In the genomic region with DNA sequence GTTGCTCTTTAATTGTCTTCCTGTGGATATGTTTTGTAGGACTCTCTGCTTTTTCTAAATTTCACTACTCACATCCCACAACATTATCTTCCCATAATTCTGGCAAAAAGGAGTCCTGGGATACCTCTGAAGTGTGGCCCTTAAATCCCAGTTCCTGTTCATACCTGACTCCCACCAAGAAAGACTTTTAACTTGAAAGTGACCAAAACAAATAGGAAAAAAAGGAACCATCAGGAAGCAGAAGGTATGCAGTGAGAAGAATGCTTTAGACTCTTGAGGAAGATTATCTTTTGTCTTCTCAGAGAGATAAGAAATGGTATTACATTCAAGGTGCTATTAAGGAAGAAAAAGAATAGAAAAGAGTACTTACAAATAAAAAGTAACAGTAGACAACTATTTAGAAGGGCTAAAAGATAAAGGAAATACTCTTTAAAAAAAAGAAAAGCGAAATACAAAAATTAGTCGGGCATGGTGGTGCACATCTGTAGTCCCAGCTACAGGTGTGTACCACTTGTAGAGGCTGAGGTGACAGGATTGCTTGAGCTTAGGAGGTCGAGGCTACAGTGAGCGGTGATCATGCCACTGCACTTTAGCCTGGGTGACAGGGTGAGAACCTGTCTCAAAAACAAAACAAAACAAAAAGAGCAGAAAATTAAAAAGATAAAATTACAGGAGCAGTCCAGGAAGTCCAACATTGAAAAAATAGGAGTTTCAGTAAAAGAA, we compare ENCODE assay signal across 18 cellular contexts. TPM values are rescaled to one million over a fixed set of nuclear protein-coding genes. Genes with fewer than 3 reads are reported as not detected.
DNase-seq lines count a peak whose midpoint lies in the region; ATAC-seq, FAIRE-seq and TF ChIP-seq lines count a peak whose summit lies in the region.
"Had no signal": no experiment of that assay in that cellular context is flagged by ENCODE, and none has a peak within 500 bp of the region (broad histone marks: within the 10 kb centered on the region; RNA-seq: fewer than 3 reads in every experiment).

No MANE protein-coding gene starts in this region.

- H3K4me1 ChIP-seq in mammary epithelial cell (ENCODE audit: insufficient read depth, low read length) = peaks cover 14% of the 10 kb centered on the region

- no peaks in the 10 kb centered on the region for H3K36me3 ChIP-seq in mammary epithelial cell (ENCODE audit: insufficient read depth, low read length)

- no peak overlapping the region for H2AFZ ChIP-seq in mammary epithelial cell (ENCODE audit: low read depth, low read length)

- DNase-seq in MCF 10A (ENCODE audit: unreplicated experiment) (no peak), mammary epithelial cell (no peak), WTC11 (ENCODE audit: low spot score) (no peak), endothelial cell (ENCODE audit: low spot score) (no peak), substantia nigra (lab: John Stamatoyannopoulos, UW) (no peak), NCI-H345 (lab: John Stamatoyannopoulos, UW) (no peak), D721Med (ENCODE audit: insufficient read length, low spot score) (no peak), RKO (ENCODE audit: low spot score) (no peak)
- DNase-seq: AML-193; CD4-positive, alpha-beta T cell; DND-41; GF-D8; Kasumi-1; NCI-H187 treated with DMSO at 0.1 percent for 48 hours; NCI-H446 treated with DMSO at 0.1 percent for 48 hours; SHP77 treated with DMSO at 0.1 percent for 48 hours had no signal

- CTCF ChIA-PET in MCF 10A (lab: Yijun Ruan, JAX) = interaction anchor here (0.6 to 1.5 kb wide), 3 partner anchors 36 to 201 kb away, joined by 3 to 5 read pairs (median 4); partner anchors contain the start of genes HTD2 and RPP14
- CTCF ChIA-PET in mammary epithelial cell (lab: Charles Lee; ENCODE audit: low non-redundant PET) = no interaction called here
- CTCF ChIA-PET in WTC11 (lab: Charles Lee) = interaction anchor here (1.0 to 1.6 kb wide), 2 partner anchors 33 to 202 kb away, joined by 3 to 4 read pairs; no protein-coding TSS in a partner anchor

- H3K27ac ChIP-seq in mammary epithelial cell (ENCODE audit: insufficient read depth, low read depth, low read length) (no peak overlapping the region), substantia nigra (ENCODE audit: low read depth, low read length, poor library complexity, severe bottlenecking) (peak overlapping the region; percentile 19)

- H3K27me3 Mint-ChIP-seq in MCF 10A (ENCODE audit: insufficient read depth, unreplicated experiment) (no peaks in the 10 kb centered on the region), WTC11 (ENCODE audit: low read depth) (no peaks in the 10 kb centered on the region), endothelial cell (ENCODE audit: unreplicated experiment) (no peaks in the 10 kb centered on the region)
- H3K27me3 Mint-ChIP-seq: CD4-positive, alpha-beta T cell had no signal

- ATAC-seq in WTC11 = peak; percentile 48; the same call in 1 of the 2 replicates

- 84% methylated on average over 4 of the region's 4 CpGs for WGBS in mammary epithelial cell (ENCODE audit: low coverage, missing lambda C conversion rate)

- in situ Hi-C loops in mammary epithelial cell (cut with MboI; ENCODE audit: low sequenced_read_pairs in 2 of 2) = no loop called here

- H3K9ac ChIP-seq in mammary epithelial cell (ENCODE audit: insufficient read depth, low read length) = no peak overlapping the region

- H3K4me3 Mint-ChIP-seq in MCF 10A (ENCODE audit: unreplicated experiment) (no peak overlapping the region), WTC11 (no peak overlapping the region), endothelial cell (ENCODE audit: unreplicated experiment) (no peak overlapping the region)
- H3K4me3 Mint-ChIP-seq: CD4-positive, alpha-beta T cell had no signal

- BruUV-seq in MCF 10A (replicated peaks; lab: Mats Ljungman, UMichigan) (no TSS peak), mammary epithelial cell (replicated peaks; lab: Mats Ljungman, UMichigan) (no TSS peak)

- no peak overlapping the region for H3K4me3 ChIP-seq in mammary epithelial cell (replicated peaks in 1 of 3; ENCODE audit: insufficient read depth in 1 of 3, low read depth in 2 of 3, low read length in 3 of 3)

- H3K9me3 ChIP-seq in mammary epithelial cell (replicated peaks; ENCODE audit: insufficient read depth, low read length) = no peaks in the 10 kb centered on the region

- H4K20me1 ChIP-seq in mammary epithelial cell (ENCODE audit: insufficient read depth, low read length) = no peaks in the 10 kb centered on the region

- H3K4me2 ChIP-seq in mammary epithelial cell (ENCODE audit: insufficient read depth, low read depth, low read length) = no peak overlapping the region

- POLR2A ChIA-PET in MCF 10A (lab: Yijun Ruan, JAX) = no interaction called here
- POLR2A ChIA-PET in WTC11 (lab: Charles Lee) = no interaction called here

- no peak for TF ChIP-seq CTCF in MCF 10A (IDR thresholded peaks at IDR 0.05; ENCODE audit: unreplicated experiment)
- no peak for TF ChIP-seq CTCF in mammary epithelial cell (conservative IDR thresholded peaks at IDR 0.05 in 1 of 2, IDR thresholded peaks at IDR 0.05 in 1 of 2; ENCODE audit: extremely low read depth in 1 of 2, insufficient read depth in 1 of 2, low read depth in 1 of 2, low read length in 2 of 2)
- TF ChIP-seq CTCF in WTC11 (IDR thresholded peaks at IDR 0.05) = no peak
- no peak for TF ChIP-seq CTCF in endothelial cell (IDR thresholded peaks at IDR 0.05; ENCODE audit: unreplicated experiment)
- TF ChIP-seq CTCF in D721Med (IDR thresholded peaks at IDR 0.05; ENCODE audit: insufficient read depth, missing control alignments) = no peak

- H3K27ac Mint-ChIP-seq in MCF 10A (ENCODE audit: low read depth, unreplicated experiment) (peak overlapping the region; percentile 13), WTC11 (no peak overlapping the region), endothelial cell (ENCODE audit: unreplicated experiment) (peak overlapping the region; percentile 88)
- H3K27ac Mint-ChIP-seq: CD4-positive, alpha-beta T cell had no signal

- H3K36me3 Mint-ChIP-seq in MCF 10A (ENCODE audit: insufficient read depth, unreplicated experiment) = peaks cover 26% of the 10 kb centered on the region
- no peaks in the 10 kb centered on the region for H3K36me3 Mint-ChIP-seq in WTC11
- peaks cover under 1% of the 10 kb centered on the region for H3K36me3 Mint-ChIP-seq in endothelial cell (ENCODE audit: low read depth, unreplicated experiment)

- H3K27me3 ChIP-seq in mammary epithelial cell (ENCODE audit: insufficient read depth, low read length) = no peaks in the 10 kb centered on the region

- H3K4me1 Mint-ChIP-seq in MCF 10A (ENCODE audit: insufficient read depth, unreplicated experiment) = peaks cover 14% of the 10 kb centered on the region
- H3K4me1 Mint-ChIP-seq in WTC11 = peaks cover 11% of the 10 kb centered on the region
- H3K4me1 Mint-ChIP-seq in endothelial cell (ENCODE audit: unreplicated experiment) = peaks cover 21% of the 10 kb centered on the region

- dilution Hi-C loops in mammary epithelial cell (cut with HindIII; ENCODE audit: low sequenced_read_pairs) = loop anchor here (5.0 kb wide), 1 partner anchor 42 kb away; no protein-coding TSS in a partner anchor

- intact Hi-C loops in MCF 10A (cut with micrococcal nuclease) = no loop called here
- intact Hi-C loops in mammary epithelial cell (cut with micrococcal nuclease) = no loop called here

- no peaks in the 10 kb centered on the region for H3K79me2 ChIP-seq in mammary epithelial cell (ENCODE audit: insufficient read depth, low read length)

- no peaks in the 10 kb centered on the region for H3K9me3 Mint-ChIP-seq in MCF 10A (ENCODE audit: unreplicated experiment)
- H3K9me3 Mint-ChIP-seq in WTC11 = no peaks in the 10 kb centered on the region
- H3K9me3 Mint-ChIP-seq in endothelial cell (ENCODE audit: unreplicated experiment) = no peaks in the 10 kb centered on the region
- H3K9me3 Mint-ChIP-seq: CD4-positive, alpha-beta T cell had no signal

- FAIRE-seq in D721Med (lab: Jason Lieb, UNC) = no peak
- FAIRE-seq: H1, RCC 7860 had no signal

TF ChIP-seq in WTC11, 78 proteins besides CTCF, POLR2A, EP300 and RAD21 (continues in another document):
- TF ChIP-seq, protein P1, sequence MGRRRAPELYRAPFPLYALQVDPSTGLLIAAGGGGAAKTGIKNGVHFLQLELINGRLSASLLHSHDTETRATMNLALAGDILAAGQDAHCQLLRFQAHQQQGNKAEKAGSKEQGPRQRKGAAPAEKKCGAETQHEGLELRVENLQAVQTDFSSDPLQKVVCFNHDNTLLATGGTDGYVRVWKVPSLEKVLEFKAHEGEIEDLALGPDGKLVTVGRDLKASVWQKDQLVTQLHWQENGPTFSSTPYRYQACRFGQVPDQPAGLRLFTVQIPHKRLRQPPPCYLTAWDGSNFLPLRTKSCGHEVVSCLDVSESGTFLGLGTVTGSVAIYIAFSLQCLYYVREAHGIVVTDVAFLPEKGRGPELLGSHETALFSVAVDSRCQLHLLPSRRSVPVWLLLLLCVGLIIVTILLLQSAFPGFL (CRISPR knock-in tag; IDR thresholded peaks at IDR 0.05; ENCODE audit: borderline replicate concordance) = no peak
- TF ChIP-seq NR2C2 (CRISPR knock-in tag; IDR thresholded peaks at IDR 0.05) (no peak), ZNF263 (CRISPR knock-in tag; IDR thresholded peaks at IDR 0.05; ENCODE audit: low read depth) (no peak)

RNA-seq across cellular contexts. Expression of gene PXK, which starts 46.8 kb away (rescaled TPM):
- total RNA-seq in MCF 10A (2022) (55.1 and 62.2 TPM in 2 replicates), mammary epithelial cell (10 to 100 TPM; 39.6 to 42.2 TPM), WTC11 (2021) (6.6 to 9.4 TPM (median 6.9 TPM) in 3 replicates), endothelial cell (ENCODE audit: unreplicated experiment) (18.8 TPM)
- 12.4 TPM for polyA plus RNA-seq in mammary epithelial cell
- polyA minus RNA-seq in mammary epithelial cell = 6.9 TPM

RNA-seq across cellular contexts. Expression of gene PDHB, which starts 54.1 kb away (rescaled TPM):
- total RNA-seq in MCF 10A (2022) (52.2 and 62.2 TPM in 2 replicates), mammary epithelial cell (10 to 100 TPM; 43.2 to 44.9 TPM), WTC11 (2021) (121 to 131 TPM (median 123 TPM) in 3 replicates), endothelial cell (ENCODE audit: unreplicated experiment) (72.8 TPM)
- polyA plus RNA-seq in mammary epithelial cell = 53.1 TPM
- 15.9 TPM for polyA minus RNA-seq in mammary epithelial cell
